Comparison of ENCODE assay signal across 16 cellular contexts in genomic region chr14:48247972-48248371, GRCh38.
"Had no signal": no experiment of that assay in that cellular context is flagged by ENCODE, and none has a peak within 500 bp of the region (broad histone marks: within the 10 kb centered on the region; RNA-seq: fewer than 3 reads in every experiment).

No MANE protein-coding gene starts in this region.

- H3K4me1 Mint-ChIP-seq: activated naive CD8-positive, alpha-beta T cell treated with anti-CD3 and anti-CD28 coated beads, Interleukin-2, amount 10 ng/mL, durations not matched to agents 7 days and 5 days; central memory CD8-positive, alpha-beta T cell had no signal

- H3K27ac Mint-ChIP-seq: activated naive CD8-positive, alpha-beta T cell treated with anti-CD3 and anti-CD28 coated beads, Interleukin-2, amount 10 ng/mL, durations not matched to agents 7 days and 5 days; natural killer cell treated with Interleukin-12 subunit alpha and Interleukin-12 subunit beta and Interleukin-15 and Interleukin-18, amount 100 ng/mL, for 72 hours had no signal

- DNase-seq: activated gamma-delta T cell treated with Interleukin-2 at 50 U/mL for 16 hours; activated naive CD8-positive, alpha-beta T cell treated with anti-CD3 and anti-CD28 coated beads, Interleukin-2, amount 10 ng/mL, durations not matched to agents 7 days and 5 days; activated T-cell treated with anti-CD3 and anti-CD28 coated beads, Interleukin-2, amount 50 U/mL, for 1 hour; amniotic stem cell; esophagus squamous epithelium; gastrocnemius medialis; hippocampal formation; left ventricle myocardium superior; pancreas; psoas muscle; right cardiac atrium; stimulated activated CD4-positive, alpha-beta T cell treated with anti-CD3 and anti-CD28 coated beads, Interleukin-4, amount 100 ng/mL, for 24 hours; stimulated activated naive CD4-positive, alpha-beta T cell treated with Interleukin-2 at 50 U/mL for 16 hours; upper lobe of left lung had no signal

- H3K36me3 Mint-ChIP-seq: activated naive CD8-positive, alpha-beta T cell treated with anti-CD3 and anti-CD28 coated beads, Interleukin-2, amount 10 ng/mL, durations not matched to agents 7 days and 5 days; natural killer cell treated with Interleukin-12 subunit alpha and Interleukin-12 subunit beta and Interleukin-15 and Interleukin-18, amount 100 ng/mL, for 72 hours had no signal

- H3K4me3 Mint-ChIP-seq: activated naive CD8-positive, alpha-beta T cell treated with anti-CD3 and anti-CD28 coated beads, Interleukin-2, amount 10 ng/mL, durations not matched to agents 7 days and 5 days; central memory CD8-positive, alpha-beta T cell; natural killer cell treated with Interleukin-12 subunit alpha and Interleukin-12 subunit beta and Interleukin-15 and Interleukin-18, amount 100 ng/mL, for 72 hours had no signal

- H3K27me3 Mint-ChIP-seq: activated naive CD8-positive, alpha-beta T cell treated with anti-CD3 and anti-CD28 coated beads, Interleukin-2, amount 10 ng/mL, durations not matched to agents 7 days and 5 days; central memory CD8-positive, alpha-beta T cell; natural killer cell treated with Interleukin-12 subunit alpha and Interleukin-12 subunit beta and Interleukin-15 and Interleukin-18, amount 100 ng/mL, for 72 hours had no signal

- ATAC-seq: gastrocnemius medialis; left ventricle myocardium superior; natural killer cell treated with Interleukin-12 subunit alpha and Interleukin-12 subunit beta and Interleukin-15 and Interleukin-18, amount 100 ng/mL, for 72 hours; psoas muscle; right cardiac atrium had no signal
